33 cellular contexts compared by ENCODE assay signal in the genomic region with DNA sequence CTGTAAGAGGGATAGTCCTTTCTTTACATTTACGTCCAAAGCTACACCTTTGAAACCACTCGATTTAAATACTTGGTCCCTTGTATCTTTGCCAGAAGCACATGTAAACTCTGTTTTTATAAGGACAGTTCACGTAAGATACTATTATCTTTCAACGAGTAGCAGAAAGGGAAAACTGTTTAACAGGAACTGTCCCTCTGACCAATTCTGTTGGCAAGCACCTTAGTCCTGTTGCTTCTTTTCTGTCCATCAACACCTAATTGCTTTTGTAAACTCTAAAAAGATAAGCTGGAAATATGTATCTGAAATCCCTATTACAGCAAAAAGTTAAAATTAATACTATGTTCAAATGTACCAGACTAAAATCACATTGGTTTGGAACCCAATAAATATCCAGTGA.
"Had no signal": no experiment of that assay in that cellular context is flagged by ENCODE, and none has a peak within 500 bp of the region (broad histone marks: within the 10 kb centered on the region; RNA-seq: fewer than 3 reads in every experiment).

No MANE protein-coding gene starts in this region.

- H3K9me3 ChIP-seq: adrenal gland, ascending aorta, body of pancreas, breast epithelium had no signal

- FAIRE-seq: astrocyte, bronchial epithelial cell had no signal

- H3K27ac ChIP-seq: adrenal gland, ascending aorta, body of pancreas, brain microvascular endothelial cell, breast epithelium, cardiac muscle cell had no signal

- H3K4me1 ChIP-seq: adrenal gland, ascending aorta, breast epithelium had no signal

- DNase-seq: activated effector memory CD4-positive, alpha-beta T cell treated with anti-CD3 and anti-CD28 coated beads, Interleukin-2, amount 50 U/mL, for 16 hours; activated effector memory CD4-positive, alpha-beta T cell treated with Interleukin-2 at 50 U/mL for 16 hours; activated gamma-delta T cell; activated gamma-delta T cell treated with Interleukin-2 at 50 U/mL for 16 hours; activated naive CD4-positive, alpha-beta T cell; activated naive CD4-positive, alpha-beta T cell treated with anti-CD3 and anti-CD28 coated beads for 36 hours; activated naive CD4-positive, alpha-beta T cell treated with anti-CD3 and anti-CD28 coated beads, Interleukin-2, amount 10 ng/mL, durations not matched to agents 7 days and 5 days; activated naive CD4-positive, alpha-beta T cell treated with anti-CD3 and anti-CD28 coated beads, Interleukin-2, amount 50 U/mL, for 16 hours; activated naive CD4-positive, alpha-beta T cell treated with Interleukin-2 at 50 U/mL for 16 hours; activated naive CD8-positive, alpha-beta T cell treated with anti-CD3 and anti-CD28 coated beads for 36 hours; activated naive CD8-positive, alpha-beta T cell treated with anti-CD3 and anti-CD28 coated beads, Interleukin-2, amount 10 ng/mL, durations not matched to agents 7 days and 5 days; activated naive CD8-positive, alpha-beta T cell treated with anti-CD3 and anti-CD28 coated beads, Interleukin-2, amount 50 U/mL, for 24 hours; activated T-cell treated with anti-CD3 and anti-CD28 coated beads, Interleukin-2, amount 50 U/mL, for 24 hours; activated T-cell treated with anti-CD3 and anti-CD28 coated beads, Interleukin-2, amount 50 U/mL, for 4 hours; activated T-cell treated with anti-CD3 and anti-CD28 coated beads, Interleukin-2, amount 50 U/mL, for 48 hours; activated T-cell treated with anti-CD3 and anti-CD28 coated beads, Interleukin-2, amount 50 U/mL, for 72 hours; adrenal gland; amniotic stem cell; amygdala; anterior cingulate cortex; aorta; body of pancreas; brain microvascular endothelial cell; caudate nucleus; central memory CD4-positive, alpha-beta T cell; cerebellar nuclear complex had no signal

- H3K4me3 ChIP-seq: adrenal gland, ascending aorta, body of pancreas, breast epithelium, cardiac muscle cell had no signal

- ATAC-seq: activated naive CD4-positive, alpha-beta T cell treated with anti-CD3 and anti-CD28 coated beads, Interleukin-2, amount 50 U/mL, for 72 hours; activated naive CD8-positive, alpha-beta T cell treated with anti-CD3 and anti-CD28 coated beads, Interleukin-2, amount 50 U/mL, for 24 hours; activated T-cell treated with anti-CD3 and anti-CD28 coated beads, Interleukin-2, amount 50 U/mL, for 4 hours; activated T-cell treated with anti-CD3 and anti-CD28 coated beads, Interleukin-2, amount 50 U/mL, for 72 hours; activated T-helper 17 cell treated with anti-CD3 and anti-CD28 coated beads, Interleukin-2, amount 50 U/mL, for 72 hours; body of pancreas had no signal
